13 cellular contexts compared by ENCODE assay signal in the genomic region with DNA sequence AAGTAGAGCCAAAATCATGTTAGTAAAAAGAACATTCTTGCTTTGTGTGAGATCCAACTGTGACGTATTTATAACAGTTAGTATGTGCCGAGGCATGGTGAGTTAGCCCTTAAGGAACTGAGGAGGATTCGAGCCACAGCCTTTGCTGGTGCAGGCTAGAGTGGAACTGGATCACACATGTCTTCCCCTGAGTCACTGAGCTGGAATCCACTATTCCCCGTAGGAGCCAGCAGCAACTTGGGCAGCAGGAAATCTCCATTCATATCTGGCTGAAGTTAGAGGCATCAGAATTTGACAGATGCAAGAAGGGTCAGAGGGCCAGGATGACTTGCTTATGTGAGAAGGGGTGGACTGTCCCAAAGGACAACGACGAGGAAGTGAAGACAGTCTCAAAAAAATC.
DNase-seq lines count a peak whose midpoint lies in the region; ATAC-seq and TF ChIP-seq lines count a peak whose summit lies in the region.
"Had no signal": no experiment of that assay in that cellular context is flagged by ENCODE, and none has a peak within 500 bp of the region (broad histone marks: within the 10 kb centered on the region; RNA-seq: fewer than 3 reads in every experiment).

No MANE protein-coding gene starts in this region.

- no peaks in the 10 kb centered on the region for H3K9me3 ChIP-seq in adrenal gland (replicated peaks in 1 of 3)

- H3K27me3 ChIP-seq in adrenal gland = no peaks in the 10 kb centered on the region

- peaks cover 13 to 19% of the 10 kb centered on the region in 2 donors for H3K4me1 ChIP-seq in adrenal gland (replicated peaks in 1 of 2)

- TF ChIP-seq CTCF in adrenal gland (IDR thresholded peaks at IDR 0.05) = no peak
- TF ChIP-seq CTCF in fibroblast of the aortic adventitia (IDR thresholded peaks at IDR 0.05; ENCODE audit: insufficient read depth, low read length) = no peak

- peak; percentile 85 for DNase-seq in GM04504 (ENCODE audit: low read depth)
- peak; percentile 20 to 58 (median 40) for DNase-seq in adrenal gland
- peak; percentile 82 for DNase-seq in fibroblast of the aortic adventitia (ENCODE audit: low read depth)
- DNase-seq in pulmonary artery endothelial cell (ENCODE audit: low read depth, low spot score) = peak; percentile 15
- no peak for DNase-seq in GF-D8 (lab: John Stamatoyannopoulos, UW)
- DNase-seq in mucosa of gallbladder (ENCODE audit: low spot score) = no peak
- DNase-seq: DMS53; naive B cell; NCI-H69; SIG-M5; stimulated activated CD4-positive, alpha-beta T cell treated with anti-CD3 and anti-CD28 coated beads, Interleukin-15, amount 100 ng/mL, for 24 hours had no signal

- intact Hi-C loops in adrenal gland (cut with DNase I) = no loop called here

- no peak for TF ChIP-seq POLR2A in adrenal gland (IDR thresholded peaks at IDR 0.05)

- no peaks in the 10 kb centered on the region for H3K36me3 ChIP-seq in adrenal gland (replicated peaks in 1 of 2)

- ATAC-seq in HG02885 (IDR thresholded peaks at IDR 0.05; ENCODE audit: poor library complexity, unreplicated experiment) (no peak), GM18909 (IDR thresholded peaks at IDR 0.05; ENCODE audit: poor library complexity, unreplicated experiment) (no peak)

- H3K4me3 ChIP-seq in adrenal gland (no peak overlapping the region), fibroblast of the aortic adventitia (ENCODE audit: low read depth, low read length) (no peak overlapping the region)

- H3K27ac ChIP-seq in adrenal gland = no peak overlapping the region

- 54 to 70% (median 55%) methylated on average over 6 of the region's 6 CpGs for WGBS in adrenal gland, 4 donors

Comparison
In these comparisons a context has a peak if more than half of its experiments do, and no peak if none do; other contexts are left out.
1. DNase-seq: peak in GM04504 (single experiment), adrenal gland (7 of 7), fibroblast of the aortic adventitia (single experiment) and pulmonary artery endothelial cell (single experiment); none in GF-D8 (single experiment) and mucosa of gallbladder (single experiment).